In genomic region chrX:71540801-71541545, GRCh38 we compare ENCODE assay signal across 8 cellular contexts. TPM values are rescaled to one million over a fixed set of nuclear protein-coding genes. Genes with fewer than 3 reads are reported as not detected.
DNase-seq lines count a peak whose midpoint lies in the region; ATAC-seq and TF ChIP-seq lines count a peak whose summit lies in the region.

No MANE protein-coding gene starts in this region.

- H4K8ac ChIP-seq in mesenchymal stem cell (ENCODE audit: low read length): no peak overlapping the region

- POLR2A ChIA-PET in OCI-LY7 (lab: Charles Lee): interaction anchor here (0.5 to 0.7 kb wide), 2 partner anchors 8 to 17 kb away, joined by 3 to 6 read pairs; no protein-coding TSS in a partner anchor

- DNase-seq in OCI-LY7 (ENCODE audit: low spot score) (peak; percentile 68), mesenchymal stem cell (no peak), NCI-H524 treated with DMSO at 0.1 percent for 48 hours (lab: John Stamatoyannopoulos, UW) (no peak), tibial artery (no peak), COR-L47 (lab: John Stamatoyannopoulos, UW) (no peak)
- DNase-seq in stimulated activated naive CD4-positive, alpha-beta T cell (lab: John Stamatoyannopoulos, UW): no peak

- no peak overlapping the region for H2BK5ac ChIP-seq in mesenchymal stem cell (ENCODE audit: low read depth, low read length, poor library complexity, severe bottlenecking)

- H3K27me3 ChIP-seq in mesenchymal stem cell (ENCODE audit: control insufficient read depth in 1 of 2, insufficient read depth in 1 of 2, low read length in 2 of 2) (peaks cover 0 to 5% of the 10 kb centered on the region in 2 experiments), tibial artery (no peaks in the 10 kb centered on the region)

- intact Hi-C loops in OCI-LY7 (cut with micrococcal nuclease; ENCODE audit: unreplicated experiment) (loop anchor here (1.0 to 10.0 kb wide), 2 partner anchors 8 to 256 kb away; partner anchors contain the start of genes NONO and OGT), tibial artery (cut with DNase I; ENCODE audit: low total_unique reads) (no loop called here)

- 93% methylated on average over 7 of the region's 7 CpGs for WGBS in mesenchymal stem cell

- no peak overlapping the region for H2BK120ac ChIP-seq in mesenchymal stem cell (ENCODE audit: low read depth, low read length)

- H2BK15ac ChIP-seq in mesenchymal stem cell (ENCODE audit: low read depth, poor library complexity, severe bottlenecking): no peak overlapping the region

- H2AFZ ChIP-seq in OCI-LY7 (ENCODE audit: low read length): no peak overlapping the region
- H2AFZ ChIP-seq in mesenchymal stem cell (ENCODE audit: low read depth, low read length): no peak overlapping the region

- H3K4me3 ChIP-seq in OCI-LY7 (ENCODE audit: low read depth, low read length, poor library complexity, severe bottlenecking): peak overlapping the region; percentile 54
- H3K4me3 ChIP-seq in mesenchymal stem cell (ENCODE audit: insufficient read depth in 1 of 2, low read depth in 1 of 2, low read length in 2 of 2): no peak overlapping the region
- no peak overlapping the region for H3K4me3 ChIP-seq in tibial artery

- H3K4ac ChIP-seq in mesenchymal stem cell (ENCODE audit: low read depth in 1 of 2, low read length in 2 of 2): no peak overlapping the region

- H4K91ac ChIP-seq in mesenchymal stem cell (ENCODE audit: low read length): no peak overlapping the region

- peak overlapping the region; percentile 56 for H3K9ac ChIP-seq in mesenchymal stem cell (ENCODE audit: low read length)

- no peak for TF ChIP-seq CTCF in OCI-LY7 (conservative IDR thresholded peaks at IDR 0.05; ENCODE audit: low read length)
- TF ChIP-seq CTCF in tibial artery (IDR thresholded peaks at IDR 0.05): no peak

- ATAC-seq in GM18870 (IDR thresholded peaks at IDR 0.05; ENCODE audit: unreplicated experiment) (peak; percentile 85), HG02623 (IDR thresholded peaks at IDR 0.05; ENCODE audit: unreplicated experiment) (peak; percentile 78)

- H3K4me1 ChIP-seq in OCI-LY7 (ENCODE audit: insufficient read depth, low read length, poor library complexity, severe bottlenecking) (peaks cover 63% of the 10 kb centered on the region), mesenchymal stem cell (ENCODE audit: control insufficient read depth, insufficient read depth, low read depth, low read length) (peaks cover 2% of the 10 kb centered on the region), tibial artery (peaks cover 0 to 71% (median 2%) of the 10 kb centered on the region in 4 donors)

- no peak overlapping the region for H3K23ac ChIP-seq in mesenchymal stem cell (ENCODE audit: low read length in 2 of 2)

- H3K27ac ChIP-seq in OCI-LY7 (ENCODE audit: low read depth, low read length, poor library complexity, severe bottlenecking) (peak overlapping the region; percentile 73), mesenchymal stem cell (ENCODE audit: low read length, poor library complexity, severe bottlenecking) (peak overlapping the region; percentile 12), tibial artery (no peak overlapping the region)

- no TSS peak for BruUV-seq in OCI-LY7 (replicated peaks; lab: Mats Ljungman, UMichigan)

- H3K9me3 ChIP-seq in OCI-LY7 (ENCODE audit: low read length): no peaks in the 10 kb centered on the region
- H3K9me3 ChIP-seq in mesenchymal stem cell (ENCODE audit: control insufficient read depth, low read length): no peaks in the 10 kb centered on the region
- H3K9me3 ChIP-seq in tibial artery: no peaks in the 10 kb centered on the region

- H3K14ac ChIP-seq in mesenchymal stem cell (ENCODE audit: low read length in 2 of 2): no peak overlapping the region

- H3K9me2 ChIP-seq in OCI-LY7 (ENCODE audit: insufficient read depth, low read length): no peaks in the 10 kb centered on the region

- peaks cover 93% of the 10 kb centered on the region for H3K36me3 ChIP-seq in OCI-LY7 (ENCODE audit: insufficient read depth, low read length)
- peaks cover 3 to 40% of the 10 kb centered on the region in 2 experiments for H3K36me3 ChIP-seq in mesenchymal stem cell (ENCODE audit: control insufficient read depth in 1 of 2, insufficient read depth in 2 of 2, low read depth in 1 of 2, low read length in 2 of 2)
- H3K36me3 ChIP-seq in tibial artery: no peaks in the 10 kb centered on the region

- peaks cover 57% of the 10 kb centered on the region for H4K20me1 ChIP-seq in OCI-LY7 (ENCODE audit: insufficient read depth, low read length)

- no peak overlapping the region for H2AK5ac ChIP-seq in mesenchymal stem cell (ENCODE audit: low read length, severe bottlenecking)

- H3K4me2 ChIP-seq in OCI-LY7 (ENCODE audit: low read length) (peak overlapping the region; percentile 69), mesenchymal stem cell (ENCODE audit: low read length, poor library complexity, severe bottlenecking) (no peak overlapping the region)

- no peak overlapping the region for H3K18ac ChIP-seq in mesenchymal stem cell (ENCODE audit: low read depth in 1 of 2, low read length in 2 of 2)

- no peaks in the 10 kb centered on the region for H3K79me1 ChIP-seq in mesenchymal stem cell (replicated peaks; ENCODE audit: low read length, poor library complexity, severe bottlenecking)

- peaks cover 100% of the 10 kb centered on the region for H3K79me2 ChIP-seq in OCI-LY7 (ENCODE audit: insufficient read depth, low read depth, low read length)

- CTCF ChIA-PET in OCI-LY7 (lab: Charles Lee; ENCODE audit: unreplicated experiment): no interaction called here

- no peak overlapping the region for H2BK12ac ChIP-seq in mesenchymal stem cell (ENCODE audit: low read length in 2 of 2)

RNA-seq across cellular contexts. Expression of gene OGT, which starts 8.1 kb away (rescaled TPM):
- 160 and 185 TPM in 2 replicates for total RNA-seq in OCI-LY7 (2014; rRNA removed; shearing (Covaris generic))
- 291 and 387 TPM in 2 replicates for total RNA-seq in OCI-LY7 (2022)
- polyA plus RNA-seq in mesenchymal stem cell (2013, experiment 1 of 2): 39.8 TPM
- polyA plus RNA-seq in mesenchymal stem cell (2013, experiment 2 of 2): 36.8 TPM

RNA-seq across cellular contexts. Expression of gene GCNA, which starts 37.3 kb away (rescaled TPM):
- total RNA-seq in OCI-LY7 (2014; rRNA removed; shearing (Covaris generic)): 2.0 and 2.1 TPM in 2 replicates
- 3.9 and 4.2 TPM in 2 replicates for total RNA-seq in OCI-LY7 (2022)
- polyA plus RNA-seq in mesenchymal stem cell (2013, experiment 1 of 2): 0.64 TPM
- polyA plus RNA-seq in mesenchymal stem cell (2013, experiment 2 of 2): 0.56 TPM

Comparison
In these comparisons a context has a peak if more than half of its experiments do, and no peak if none do; other contexts are left out.
1. H3K27ac ChIP-seq: peak in OCI-LY7 (single experiment) and mesenchymal stem cell (single experiment); none in tibial artery (0 of 2).